In genomic region chr3:49717539-49718418, GRCh38 we compare ENCODE assay signal across 11 cellular contexts. TPM values are rescaled to one million over a fixed set of nuclear protein-coding genes. Genes with fewer than 3 reads are reported as not detected.
DNase-seq lines count a peak whose midpoint lies in the region; ATAC-seq and TF ChIP-seq lines count a peak whose summit lies in the region.
"Had no signal": no experiment of that assay in that cellular context is flagged by ENCODE, and none has a peak within 500 bp of the region (broad histone marks: within the 10 kb centered on the region; RNA-seq: fewer than 3 reads in every experiment).

No MANE protein-coding gene starts in this region.

- H3K9me2 ChIP-seq in GM23338 (ENCODE audit: insufficient read depth) (no peaks in the 10 kb centered on the region), PC-9 (ENCODE audit: insufficient read depth) (no peaks in the 10 kb centered on the region)

- H3K9me3 ChIP-seq in neural progenitor cell (ENCODE audit: low read depth), result no peaks in the 10 kb centered on the region
- H3K9me3 ChIP-seq in PC-9 (ENCODE audit: insufficient read depth, low read depth), result no peaks in the 10 kb centered on the region
- H3K9me3 ChIP-seq: body of pancreas had no signal

- no peak overlapping the region for H3K9ac ChIP-seq in neural progenitor cell

- H3K27ac Mint-ChIP-seq in GM23338 (no peak overlapping the region), neural progenitor cell (no peak overlapping the region)
- H3K27ac Mint-ChIP-seq in effector memory CD8-positive, alpha-beta T cell, result no peak overlapping the region

- peak overlapping the region; percentile 95 for H3K4me2 ChIP-seq in GM23338
- no peak overlapping the region for H3K4me2 ChIP-seq in neural progenitor cell
- H3K4me2 ChIP-seq in PC-9, result no peak overlapping the region

- peaks cover 5% of the 10 kb centered on the region; the same call in 1 of the 2 replicates for H3K36me3 ChIP-seq in GM23338 (ENCODE audit: insufficient read depth)
- H3K36me3 ChIP-seq in neural progenitor cell, result no peaks in the 10 kb centered on the region
- H3K36me3 ChIP-seq in PC-9 (ENCODE audit: low read depth), result no peaks in the 10 kb centered on the region

- peaks cover 6% of the 10 kb centered on the region; the same call in 1 of the 2 replicates for H4K20me1 ChIP-seq in GM23338 (replicated peaks; ENCODE audit: insufficient read depth)
- H4K20me1 ChIP-seq in neural progenitor cell (ENCODE audit: low read depth), result no peaks in the 10 kb centered on the region
- no peaks in the 10 kb centered on the region for H4K20me1 ChIP-seq in PC-9 (ENCODE audit: insufficient read depth)

- peaks cover 24% of the 10 kb centered on the region for H3K36me3 Mint-ChIP-seq in GM23338 (ENCODE audit: low read depth)
- peaks cover 40% of the 10 kb centered on the region for H3K36me3 Mint-ChIP-seq in effector memory CD8-positive, alpha-beta T cell (ENCODE audit: insufficient read depth)
- H3K36me3 Mint-ChIP-seq in neural progenitor cell, result peaks cover 8% of the 10 kb centered on the region

- no peak for TF ChIP-seq CTCF in GM23338 (conservative IDR thresholded peaks at IDR 0.05; ENCODE audit: low read depth in 2 of 2)
- no peak for TF ChIP-seq CTCF in neural progenitor cell (IDR thresholded peaks at IDR 0.05)
- TF ChIP-seq CTCF in PC-9 (conservative IDR thresholded peaks at IDR 0.05), result no peak

- no TSS peak for BruUV-seq in PC-9 (replicated peaks; lab: Mats Ljungman, UMichigan)

- H3K4me1 Mint-ChIP-seq in GM23338 (peaks cover 18% of the 10 kb centered on the region), neural progenitor cell (peaks cover 16% of the 10 kb centered on the region)
- H3K4me1 Mint-ChIP-seq in effector memory CD8-positive, alpha-beta T cell (ENCODE audit: low read depth in 2 of 2), result peaks cover 19 to 33% of the 10 kb centered on the region in 2 donors

- H3K27me3 Mint-ChIP-seq in GM23338 (ENCODE audit: insufficient read depth, low read depth, poor library complexity) (peaks cover 40% of the 10 kb centered on the region), neural progenitor cell (ENCODE audit: insufficient read depth, low read depth) (peaks cover 3% of the 10 kb centered on the region)
- no peaks in the 10 kb centered on the region for H3K27me3 Mint-ChIP-seq in effector memory CD8-positive, alpha-beta T cell
- H3K27me3 Mint-ChIP-seq: activated B cell treated with CpG ODN at 0.5 μM for 24 hours had no signal

- CTCF ChIA-PET in PC-9 (lab: Charles Lee), result no interaction called here

- intact Hi-C loops in PC-9 (cut with micrococcal nuclease; ENCODE audit: unreplicated experiment), result loop anchor here (10.0 kb wide), 1 partner anchor 387 kb away; no protein-coding TSS in a partner anchor

- H3K27me3 ChIP-seq in GM23338 (ENCODE audit: insufficient read depth), result no peaks in the 10 kb centered on the region
- H3K27me3 ChIP-seq in neural progenitor cell, result peaks cover 8% of the 10 kb centered on the region
- no peaks in the 10 kb centered on the region for H3K27me3 ChIP-seq in PC-9 (ENCODE audit: insufficient read depth, low read depth)
- H3K27me3 ChIP-seq: body of pancreas had no signal

- H2AFZ ChIP-seq in GM23338 (no peak overlapping the region), neural progenitor cell (replicated peaks) (no peak overlapping the region), PC-9 (no peak overlapping the region)

- H3K9me3 Mint-ChIP-seq in GM23338, result peaks cover 6% of the 10 kb centered on the region; the same call in 1 of the 3 replicates
- H3K9me3 Mint-ChIP-seq in effector memory CD8-positive, alpha-beta T cell, result no peaks in the 10 kb centered on the region
- H3K9me3 Mint-ChIP-seq in neural progenitor cell, result no peaks in the 10 kb centered on the region
- H3K9me3 Mint-ChIP-seq: activated B cell treated with CpG ODN at 0.5 μM for 24 hours had no signal

- H3K4me3 ChIP-seq in GM23338 (peak overlapping the region; percentile 77), neural progenitor cell (no peak overlapping the region), PC-9 (no peak overlapping the region)
- H3K4me3 ChIP-seq: body of pancreas had no signal

- POLR2A ChIA-PET in PC-9 (lab: Charles Lee; ENCODE audit: unreplicated experiment), result no interaction called here

- ATAC-seq in GM23338, result peak; percentile 4
- ATAC-seq in effector memory CD8-positive, alpha-beta T cell (replicated peaks), result no peak
- ATAC-seq in HG03442 (IDR thresholded peaks at IDR 0.05; ENCODE audit: unreplicated experiment), result no peak
- ATAC-seq: body of pancreas had no signal

- no peaks in the 10 kb centered on the region; the same call in 1 of the 2 replicates for H3K4me1 ChIP-seq in GM23338 (ENCODE audit: insufficient read depth)
- H3K4me1 ChIP-seq in neural progenitor cell, result peaks cover 4% of the 10 kb centered on the region
- peaks cover 4% of the 10 kb centered on the region; the same call in 1 of the 2 replicates for H3K4me1 ChIP-seq in PC-9 (replicated peaks; ENCODE audit: insufficient read depth)

- H3K27ac ChIP-seq in GM23338 (ENCODE audit: low read depth) (no peak overlapping the region), neural progenitor cell (no peak overlapping the region), PC-9 (no peak overlapping the region)
- H3K27ac ChIP-seq: body of pancreas had no signal

- H3K79me2 ChIP-seq in GM23338 (replicated peaks; ENCODE audit: insufficient read depth), result no peaks in the 10 kb centered on the region; the same call in 1 of the 2 replicates
- H3K79me2 ChIP-seq in neural progenitor cell (ENCODE audit: low read depth), result peaks cover 5% of the 10 kb centered on the region
- H3K79me2 ChIP-seq in PC-9 (ENCODE audit: low read depth), result peaks cover 4% of the 10 kb centered on the region

- peak; percentile 9 for DNase-seq in NCI-H2029 (lab: John Stamatoyannopoulos, UW)
- DNase-seq in NCI-H2029 treated with DMSO at 0.1 percent for 48 hours (lab: John Stamatoyannopoulos, UW), result no peak
- no peak for DNase-seq in GM23338 (ENCODE audit: low spot score)
- DNase-seq in effector memory CD8-positive, alpha-beta T cell, result no peak
- DNase-seq in neural progenitor cell (ENCODE audit: low spot score), result no peak
- no peak for DNase-seq in NCI-H2081 (lab: John Stamatoyannopoulos, UW)
- DNase-seq in PC-9, result no peak
- DNase-seq: activated B cell treated with CpG ODN at 0.5 μM for 24 hours had no signal

- H3F3A ChIP-seq in GM23338 (replicated peaks; ENCODE audit: low read depth), result peaks cover 8% of the 10 kb centered on the region; the same call in 1 of the 2 replicates
- peaks cover 24% of the 10 kb centered on the region for H3F3A ChIP-seq in neural progenitor cell (ENCODE audit: low read depth)
- H3F3A ChIP-seq in PC-9 (ENCODE audit: insufficient read depth, low read depth), result no peaks in the 10 kb centered on the region; the same call in 1 of the 2 replicates

- peak overlapping the region; percentile 85; the same call in 2 of the 3 replicates for H3K4me3 Mint-ChIP-seq in GM23338
- peak overlapping the region; percentile 51 to 95 for H3K4me3 Mint-ChIP-seq in effector memory CD8-positive, alpha-beta T cell
- peak overlapping the region; percentile 10 for H3K4me3 Mint-ChIP-seq in neural progenitor cell

TF ChIP-seq in GM23338, 12 proteins besides CTCF, POLR2A, EP300 and RAD21 (continues in another document):
- no peak for TF ChIP-seq POLR2AphosphoS5 (IDR thresholded peaks at IDR 0.05; ENCODE audit: low read depth)

RNA-seq across cellular contexts. Expression of gene AMIGO3, which starts 1.7 kb away (rescaled TPM):
- 8.2 and 10.4 TPM in 2 replicates for total RNA-seq in GM23338 (2014; rRNA removed; shearing (Covaris generic))
- 2.9 and 3.5 TPM in 2 replicates for polyA plus RNA-seq in GM23338 (2016; fragmentation: Nextera tagmentation; extraction: Ambion mirVana)
- total RNA-seq in neural progenitor cell (ENCODE audit: low replicate concordance) (2.6 TPM in 1 of 2 replicates, not detected in the other), PC-9 (2021) (1.0 TPM in 1 of 2 replicates, not detected in the other)
- total RNA-seq: activated B cell treated with CpG ODN at 0.5 μM for 24 hours, frontal cortex had no signal

RNA-seq across cellular contexts. Expression of gene GMPPB, which starts 6.0 kb away (rescaled TPM):
- total RNA-seq in GM23338 (2014; rRNA removed; shearing (Covaris generic)), result 29.4 and 36.1 TPM in 2 replicates
- polyA plus RNA-seq in GM23338 (2016; fragmentation: Nextera tagmentation; extraction: Ambion mirVana), result 7.8 and 10.2 TPM in 2 replicates
- total RNA-seq in neural progenitor cell (ENCODE audit: low replicate concordance), result 10.6 and 18.8 TPM in 2 replicates
- total RNA-seq in PC-9 (2021), result 20.4 and 24.2 TPM in 2 replicates

RNA-seq across cellular contexts. Expression of gene RNF123, which starts 28.4 kb away (rescaled TPM):
- total RNA-seq in GM23338 (2014; rRNA removed; shearing (Covaris generic)), result 24.4 and 32.5 TPM in 2 replicates
- polyA plus RNA-seq in GM23338 (2016; fragmentation: Nextera tagmentation; extraction: Ambion mirVana), result 13.2 and 14.6 TPM in 2 replicates
- 15.0 and 34.4 TPM in 2 replicates for total RNA-seq in neural progenitor cell (ENCODE audit: low replicate concordance)
- 46.7 and 48.6 TPM in 2 replicates for total RNA-seq in PC-9 (2021)

RNA-seq across cellular contexts. Expression of gene MST1, which starts 28.5 kb away (rescaled TPM):
- total RNA-seq in GM23338 (2014; rRNA removed; shearing (Covaris generic)), result 8.7 and 11.1 TPM in 2 replicates
- polyA plus RNA-seq in GM23338 (2016; fragmentation: Nextera tagmentation; extraction: Ambion mirVana), result 5.0 and 5.9 TPM in 2 replicates
- total RNA-seq in neural progenitor cell (ENCODE audit: low replicate concordance) (2.7 and 8.8 TPM in 2 replicates), PC-9 (2021) (10.4 and 16.8 TPM in 2 replicates)

RNA-seq across cellular contexts. Expression of gene APEH, which starts 43.6 kb away (rescaled TPM):
- total RNA-seq in GM23338 (2014; rRNA removed; shearing (Covaris generic)), result 202 and 264 TPM in 2 replicates
- polyA plus RNA-seq in GM23338 (2016; fragmentation: Nextera tagmentation; extraction: Ambion mirVana), result 170 and 178 TPM in 2 replicates
- total RNA-seq in neural progenitor cell (ENCODE audit: low replicate concordance) (132 and 160 TPM in 2 replicates), PC-9 (2021) (131 TPM in 2 replicates)

Comparison
In these comparisons a context has a peak if more than half of its experiments do, and no peak if none do; other contexts are left out.
1. H3K4me3 Mint-ChIP-seq: peak in every context shown above with its lines; median percentile 85 in GM23338; 73 in effector memory CD8-positive, alpha-beta T cell; 10 in neural progenitor cell.